9 cellular contexts compared by ENCODE assay signal in genomic region chr6:159729598-159729997, GRCh38. TPM values are rescaled to one million over a fixed set of nuclear protein-coding genes. Genes with fewer than 3 reads are reported as not detected.
A peak's percentile ranks its signal among the peaks of the same experiment; 100 is the strongest.
DNase-seq lines count a peak whose midpoint lies in the region; TF ChIP-seq lines count a peak whose summit lies in the region.
"Had no signal": no experiment of that assay in that cellular context is flagged by ENCODE, and none has a peak within 500 bp of the region (broad histone marks: within the 10 kb centered on the region; RNA-seq: fewer than 3 reads in every experiment).

No MANE protein-coding gene starts in this region.

- H3K27me3 Mint-ChIP-seq in neural crest cell (ENCODE audit: low read depth), result no peaks in the 10 kb centered on the region

- H3K27me3 ChIP-seq in MG63 (no peaks in the 10 kb centered on the region), colonic mucosa (no peaks in the 10 kb centered on the region)
- H3K27me3 ChIP-seq: thyroid gland had no signal

- no peaks in the 10 kb centered on the region for H3K9me3 Mint-ChIP-seq in neural crest cell

- H3K36me3 Mint-ChIP-seq in neural crest cell (ENCODE audit: low read depth), result no peaks in the 10 kb centered on the region

- H3K9me3 ChIP-seq in MG63, result no peaks in the 10 kb centered on the region
- H3K9me3 ChIP-seq in colonic mucosa, result no peaks in the 10 kb centered on the region
- H3K9me3 ChIP-seq: thyroid gland had no signal

- H3K9ac ChIP-seq in colonic mucosa (ENCODE audit: low read depth in 2 of 2, low read length in 2 of 2), result no peak overlapping the region

- peak overlapping the region; percentile 89 for H3K4me3 Mint-ChIP-seq in neural crest cell

- H3K36me3 ChIP-seq in MG63 (peaks cover 39% of the 10 kb centered on the region), colonic mucosa (no peaks in the 10 kb centered on the region)
- H3K36me3 ChIP-seq: thyroid gland had no signal

- intact Hi-C loops in colonic mucosa (cut with DNase I), result loop anchor here (5.0 kb wide), 1 partner anchor 37 kb away; the partner anchor contains the start of gene SOD2

- no peak for TF ChIP-seq CTCF in colonic mucosa (IDR thresholded peaks at IDR 0.05)
- TF ChIP-seq CTCF in neural crest cell (conservative IDR thresholded peaks at IDR 0.05), result no peak

- peak; percentile 42 for DNase-seq in DMS 273 (lab: John Stamatoyannopoulos, UW; ENCODE audit: unreplicated experiment)
- DNase-seq in DMS 273 treated with DMSO at 0.1 percent for 48 hours (lab: John Stamatoyannopoulos, UW), result no peak
- DNase-seq in MG63, result no peak
- DNase-seq in colonic mucosa, result no peak
- DNase-seq in neural crest cell (ENCODE audit: low read depth, low spot score), result no peak
- DNase-seq in COLO829 (ENCODE audit: low spot score), result no peak
- no peak for DNase-seq in NCI-H1417 (lab: John Stamatoyannopoulos, UW)
- no peak for DNase-seq in LoVo (ENCODE audit: low spot score)

- H3K4me1 Mint-ChIP-seq in neural crest cell, result peaks cover 49% of the 10 kb centered on the region

- peak overlapping the region; percentile 99 for H3K4me3 ChIP-seq in MG63
- H3K4me3 ChIP-seq in colonic mucosa, result peak overlapping the region; percentile 86

- H3K4me1 ChIP-seq in colonic mucosa, result peaks cover 4% of the 10 kb centered on the region

- H3K27ac Mint-ChIP-seq in neural crest cell (ENCODE audit: unreplicated experiment), result no peak overlapping the region

- no peak overlapping the region for H3K27ac ChIP-seq in colonic mucosa

RNA-seq across cellular contexts. Expression of gene WTAP, which starts 2.3 kb away (rescaled TPM):
- 65.3 and 94.1 TPM in 2 replicates for total RNA-seq in MG63 (2014; rRNA removed; shearing (Covaris generic); ENCODE audit: low replicate concordance)
- 10 to 100 TPM; 73.7 to 84.1 TPM for total RNA-seq in colonic mucosa
- 126 and 128 TPM in 2 replicates for total RNA-seq in neural crest cell

RNA-seq across cellular contexts. Expression of gene ACAT2, which starts 32.2 kb away (rescaled TPM):
- total RNA-seq in MG63 (2014; rRNA removed; shearing (Covaris generic); ENCODE audit: low replicate concordance), result 33.7 and 45.2 TPM in 2 replicates
- total RNA-seq in colonic mucosa (100 to 1,000 TPM in 1 of 2 donors, 10 to 100 TPM in 1; 59.8 to 126 TPM), neural crest cell (419 and 443 TPM in 2 replicates)

RNA-seq across cellular contexts. Expression of gene SOD2, which starts 36.6 kb away (rescaled TPM):
- total RNA-seq in MG63 (2014; rRNA removed; shearing (Covaris generic); ENCODE audit: low replicate concordance), result 33.0 and 51.1 TPM in 2 replicates
- total RNA-seq in colonic mucosa (100 to 1,000 TPM; 199 to 365 TPM), neural crest cell (91.9 and 96.7 TPM in 2 replicates)

RNA-seq across cellular contexts. Expression of gene TCP1, which starts 59.8 kb away (rescaled TPM):
- total RNA-seq in MG63 (2014; rRNA removed; shearing (Covaris generic); ENCODE audit: low replicate concordance), result 229 and 269 TPM in 2 replicates
- total RNA-seq in colonic mucosa (100 to 1,000 TPM; 163 to 294 TPM), neural crest cell (246 and 248 TPM in 2 replicates)
